ENCODE assay signal across 17 cellular contexts in the genomic region with DNA sequence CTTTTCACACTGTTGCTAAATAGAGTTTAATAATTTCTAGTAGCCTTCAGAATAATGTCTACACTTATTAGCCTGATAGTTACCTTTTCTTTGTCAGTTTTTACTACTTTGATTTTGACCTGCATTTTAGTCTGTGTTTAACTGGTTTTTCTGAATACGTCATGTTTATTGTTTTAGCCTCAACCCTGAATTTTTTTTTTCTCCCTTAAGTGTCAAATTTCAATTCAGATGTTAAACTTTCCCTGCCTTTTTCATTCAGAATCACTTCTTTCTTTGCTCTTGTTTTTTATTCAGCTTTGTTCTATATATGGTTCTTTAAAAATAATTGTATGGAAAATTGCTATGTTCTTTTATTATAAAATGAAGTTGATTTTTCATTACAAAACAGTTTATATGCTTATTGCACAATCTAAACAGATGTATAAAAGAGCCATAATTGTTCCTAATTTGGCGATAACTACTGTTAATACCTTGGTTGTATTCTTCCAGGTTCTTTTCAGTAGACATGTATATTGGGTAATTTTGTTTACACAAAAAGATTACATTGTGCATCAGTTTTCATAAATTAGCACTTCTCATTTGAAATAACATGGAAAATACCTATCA.
DNase-seq lines count a peak whose midpoint lies in the region; ATAC-seq and TF ChIP-seq lines count a peak whose summit lies in the region.
"Had no signal": no experiment of that assay in that cellular context is flagged by ENCODE, and none has a peak within 500 bp of the region (broad histone marks: within the 10 kb centered on the region; RNA-seq: fewer than 3 reads in every experiment).

No MANE protein-coding gene starts in this region.

- H2BK120ac ChIP-seq in H9 (ENCODE audit: low read depth, low read length, poor library complexity, severe bottlenecking) = no peak overlapping the region

- H3K23ac ChIP-seq in H9 (ENCODE audit: insufficient read length, low read depth, low read length) = no peak overlapping the region

- H3K4me3 ChIP-seq in adipocyte (ENCODE audit: low read length) = no peak overlapping the region
- H3K4me3 ChIP-seq: PC-9 had no signal

- no peak overlapping the region for H3K14ac ChIP-seq in H9 (ENCODE audit: insufficient read depth, low read length)

- H3K36me3 ChIP-seq in adipocyte (ENCODE audit: control insufficient read depth, insufficient read depth, low read length, severe bottlenecking) = no peaks in the 10 kb centered on the region

- no peak overlapping the region for H2BK5ac ChIP-seq in H9 (ENCODE audit: insufficient read length, low read length)

- no peak overlapping the region for H3K4ac ChIP-seq in H9 (ENCODE audit: low read depth, low read length)

- no peak for ATAC-seq in HG03025 (IDR thresholded peaks at IDR 0.05; ENCODE audit: low FRiP score, unreplicated experiment)
- ATAC-seq: T-cell had no signal

- no peak overlapping the region for H3T11ph ChIP-seq in H9 (ENCODE audit: low read length)

- no peaks in the 10 kb centered on the region for H3K9me3 ChIP-seq in H9 (ENCODE audit: control insufficient read depth, low read depth, low read length)
- H3K9me3 ChIP-seq in adipocyte (ENCODE audit: control insufficient read depth, low read length) = no peaks in the 10 kb centered on the region

- no peak overlapping the region for H3K4me2 ChIP-seq in H9 (ENCODE audit: insufficient read depth, insufficient read length, low read length)
- H3K4me2 ChIP-seq: PC-9 had no signal

- no peak overlapping the region for H4K8ac ChIP-seq in H9 (replicated peaks; ENCODE audit: insufficient read length, low read depth, low read length)

- H3K4me1 Mint-ChIP-seq in H9 = peaks cover 15 to 29% of the 10 kb centered on the region in 2 experiments

- no peak for DNase-seq in H9
- peak; percentile 44 for DNase-seq in adipocyte (ENCODE audit: low read depth)
- DNase-seq in iris pigment epithelial cell (ENCODE audit: low read depth) = peak; percentile 32
- no peak for DNase-seq in NCI-H446 (lab: John Stamatoyannopoulos, UW)
- no peak for DNase-seq in 8988T
- no peak for DNase-seq in SW 1271 (lab: John Stamatoyannopoulos, UW)
- DNase-seq: Calu3; CD4-positive, alpha-beta T cell; DMS79; NCI-H2029 treated with DMSO at 0.1 percent for 48 hours; NCI-H2227 treated with DMSO at 0.1 percent for 48 hours; NCI-H526; PC-9; T-cell had no signal

- no peak for TF ChIP-seq EP300 in Ishikawa (IDR thresholded peaks at IDR 0.05; ENCODE audit: borderline replicate concordance)

- no peak overlapping the region for H3K4me3 Mint-ChIP-seq in H9
- H3K4me3 Mint-ChIP-seq: B cell; CD4-positive, alpha-beta T cell; T-cell had no signal

- H4K20me1 ChIP-seq in H9 (ENCODE audit: control insufficient read depth, insufficient read depth, insufficient read length) = no peaks in the 10 kb centered on the region

- no peak overlapping the region for H3K9ac ChIP-seq in H9 (ENCODE audit: extremely low read depth, insufficient read length, low read length)
- H3K9ac ChIP-seq in adipocyte (ENCODE audit: low read length) = no peak overlapping the region

- H2BK20ac ChIP-seq in H9 (ENCODE audit: low read depth, low read length, poor library complexity, severe bottlenecking) = no peak overlapping the region

- no peak for TF ChIP-seq CTCF in H9 (conservative IDR thresholded peaks at IDR 0.05)

- H3K4me1 ChIP-seq in H9 (ENCODE audit: insufficient read depth, low read length) = no peaks in the 10 kb centered on the region
- H3K4me1 ChIP-seq in adipocyte (ENCODE audit: control insufficient read depth, insufficient read depth, low read length) = peaks cover 28% of the 10 kb centered on the region

- no peak overlapping the region for H3K56ac ChIP-seq in H9 (ENCODE audit: insufficient read length, low read depth, low read length)

- no peak overlapping the region for H4K5ac ChIP-seq in H9 (ENCODE audit: insufficient read length, low read depth, low read length)

- no peak overlapping the region for H2BK15ac ChIP-seq in H9 (ENCODE audit: low read depth, low read length)

- TF ChIP-seq RAD21 in Ishikawa (IDR thresholded peaks at IDR 0.05; ENCODE audit: low read depth) = no peak

- no peak overlapping the region for H3K18ac ChIP-seq in H9 (ENCODE audit: insufficient read length, low read depth, low read length)

- no peak overlapping the region for H2AFZ ChIP-seq in H9 (ENCODE audit: low read length)
- H2AFZ ChIP-seq: PC-9 had no signal

- H3K79me1 ChIP-seq in H9 (ENCODE audit: insufficient read depth, low read depth, low read length, poor library complexity, severe bottlenecking) = no peaks in the 10 kb centered on the region

- H2AK5ac ChIP-seq in H9 (ENCODE audit: insufficient read length, low read length) = no peak overlapping the region

- no peaks in the 10 kb centered on the region for H3K79me2 ChIP-seq in H9 (ENCODE audit: insufficient read depth, low read length)

- H3K9me3 Mint-ChIP-seq in H9 = no peaks in the 10 kb centered on the region
- H3K9me3 Mint-ChIP-seq: CD4-positive, alpha-beta T cell; T-cell had no signal

- H3K23me2 ChIP-seq in H9 (ENCODE audit: insufficient read length, low read depth, low read length, poor library complexity, severe bottlenecking) = no peaks in the 10 kb centered on the region

- H3K27ac Mint-ChIP-seq in H9 = peak overlapping the region in 2 of 3 experiments; percentile 0 to 88; a peak in 2 of 7 replicates
- H3K27ac Mint-ChIP-seq: B cell; CD4-positive, alpha-beta T cell; T-cell had no signal

- H3K27ac ChIP-seq in H9 (ENCODE audit: insufficient read length, low read depth, low read length) = no peak overlapping the region
- H3K27ac ChIP-seq: PC-9 had no signal

- no peaks in the 10 kb centered on the region for H3K27me3 Mint-ChIP-seq in H9 (ENCODE audit: low read depth)
- H3K27me3 Mint-ChIP-seq: B cell; CD4-positive, alpha-beta T cell; T-cell had no signal

- no CpG with 5 or more reads among the region's 2 CpGs for WGBS in H9 (ENCODE audit: extremely low coverage, insufficient read length, low lambda C conversion rate)

- H4K91ac ChIP-seq in H9 (ENCODE audit: insufficient read length, low read depth, low read length) = no peak overlapping the region

- H3K27me3 ChIP-seq in H9 (ENCODE audit: insufficient read depth, low read length) (no peaks in the 10 kb centered on the region), adipocyte (replicated peaks; ENCODE audit: control insufficient read depth, insufficient read depth, low read length) (no peaks in the 10 kb centered on the region)

- H3K36me3 Mint-ChIP-seq in H9 (ENCODE audit: insufficient read depth in 1 of 3, low read depth in 3 of 3) = no peaks in the 10 kb centered on the region

- no peak overlapping the region for H2BK12ac ChIP-seq in H9 (ENCODE audit: insufficient read length, low read depth, low read length)

TF ChIP-seq in Ishikawa, 13 proteins besides CTCF, POLR2A, EP300 and RAD21:
- TF ChIP-seq CREB1 (IDR thresholded peaks at IDR 0.05; ENCODE audit: low read depth) (peak; percentile 43; the same call in 1 of the 2 replicates), TEAD4 (IDR thresholded peaks at IDR 0.05) (no peak; the same call in 1 of the 2 replicates), MAX (IDR thresholded peaks at IDR 0.05) (no peak), CEBPB (IDR thresholded peaks at IDR 0.05) (peak; percentile 70)

Comparison
In these comparisons a context has a peak if more than half of its experiments do, and no peak if none do; other contexts are left out.
1. DNase-seq: peak in adipocyte (single experiment) and iris pigment epithelial cell (single experiment); none in H9 (single experiment), NCI-H446 (0 of 2), 8988T (single experiment) and SW 1271 (0 of 2).